ENCODE assay signal across 8 cellular contexts in the genomic region with DNA sequence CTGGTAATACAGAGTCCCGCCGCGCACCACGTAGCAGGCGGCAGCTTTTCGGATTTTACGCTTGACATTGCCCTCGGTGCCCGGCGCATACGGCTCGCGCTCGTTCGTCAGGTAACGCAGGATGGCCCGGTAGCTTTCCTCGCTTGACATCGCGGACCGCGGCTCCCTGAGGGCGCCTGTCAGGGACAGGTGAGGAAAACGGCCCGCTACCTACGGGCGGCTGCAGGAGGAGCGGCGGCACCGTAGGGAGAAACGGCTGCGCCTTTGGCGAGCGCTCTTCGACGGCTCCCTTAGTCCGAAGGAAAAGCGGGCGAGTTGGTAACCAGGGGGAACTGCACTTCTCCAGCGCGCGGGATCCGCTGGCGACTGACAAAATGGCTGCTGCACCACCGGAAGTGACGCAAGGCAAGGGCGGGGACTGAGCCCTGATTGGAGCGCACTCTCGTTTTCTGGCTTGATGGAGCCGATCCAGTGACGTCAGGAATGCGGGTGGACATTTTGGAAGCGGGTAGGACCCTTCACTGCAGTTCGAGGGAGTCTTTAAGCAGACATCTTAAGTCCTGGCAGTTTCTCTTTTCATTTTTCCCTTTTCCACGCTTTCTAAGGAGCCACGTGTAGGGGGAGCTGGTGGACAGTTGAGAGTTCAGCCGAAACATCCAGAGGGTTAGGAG. TPM values are rescaled to one million over a fixed set of nuclear protein-coding genes. Genes with fewer than 3 reads are reported as not detected.
A peak's percentile ranks its signal among the peaks of the same experiment; 100 is the strongest.
DNase-seq lines count a peak whose midpoint lies in the region; ATAC-seq and TF ChIP-seq lines count a peak whose summit lies in the region.

A gene with protein sequence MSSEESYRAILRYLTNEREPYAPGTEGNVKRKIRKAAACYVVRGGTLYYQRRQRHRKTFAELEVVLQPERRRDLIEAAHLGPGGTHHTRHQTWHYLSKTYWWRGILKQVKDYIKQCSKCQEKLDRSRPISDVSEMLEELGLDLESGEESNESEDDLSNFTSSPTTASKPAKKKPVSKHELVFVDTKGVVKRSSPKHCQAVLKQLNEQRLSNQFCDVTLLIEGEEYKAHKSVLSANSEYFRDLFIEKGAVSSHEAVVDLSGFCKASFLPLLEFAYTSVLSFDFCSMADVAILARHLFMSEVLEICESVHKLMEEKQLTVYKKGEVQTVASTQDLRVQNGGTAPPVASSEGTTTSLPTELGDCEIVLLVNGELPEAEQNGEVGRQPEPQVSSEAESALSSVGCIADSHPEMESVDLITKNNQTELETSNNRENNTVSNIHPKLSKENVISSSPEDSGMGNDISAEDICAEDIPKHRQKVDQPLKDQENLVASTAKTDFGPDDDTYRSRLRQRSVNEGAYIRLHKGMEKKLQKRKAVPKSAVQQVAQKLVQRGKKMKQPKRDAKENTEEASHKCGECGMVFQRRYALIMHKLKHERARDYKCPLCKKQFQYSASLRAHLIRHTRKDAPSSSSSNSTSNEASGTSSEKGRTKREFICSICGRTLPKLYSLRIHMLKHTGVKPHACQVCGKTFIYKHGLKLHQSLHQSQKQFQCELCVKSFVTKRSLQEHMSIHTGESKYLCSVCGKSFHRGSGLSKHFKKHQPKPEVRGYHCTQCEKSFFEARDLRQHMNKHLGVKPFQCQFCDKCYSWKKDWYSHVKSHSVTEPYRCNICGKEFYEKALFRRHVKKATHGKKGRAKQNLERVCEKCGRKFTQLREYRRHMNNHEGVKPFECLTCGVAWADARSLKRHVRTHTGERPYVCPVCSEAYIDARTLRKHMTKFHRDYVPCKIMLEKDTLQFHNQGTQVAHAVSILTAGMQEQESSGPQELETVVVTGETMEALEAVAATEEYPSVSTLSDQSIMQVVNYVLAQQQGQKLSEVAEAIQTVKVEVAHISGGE (minus strand): TSS at position 368 of the 671 bp plus-strand sequence. CDS start 218 bp downstream, at position 150.

- peak within 1 kb of the TSS; percentile 96 for H3K4me3 Mint-ChIP-seq in activated naive CD4-positive, alpha-beta T cell treated with anti-CD3 and anti-CD28 coated beads, Interleukin-2, amount 50 U/mL, for 24 hours
- H3K4me3 Mint-ChIP-seq in progenitor cell of endocrine pancreas (ENCODE audit: low read depth), result peak within 1 kb of the TSS; percentile 95

- H3K27me3 ChIP-seq in OCI-LY3 (ENCODE audit: low read depth, low read length) (no peaks in the 10 kb centered on the region), uterus (no peaks in the 10 kb centered on the region)

- H3K27me3 Mint-ChIP-seq in activated naive CD4-positive, alpha-beta T cell treated with anti-CD3 and anti-CD28 coated beads, Interleukin-2, amount 50 U/mL, for 24 hours, result no peaks in the 10 kb centered on the region
- H3K27me3 Mint-ChIP-seq in progenitor cell of endocrine pancreas, result no peaks in the 10 kb centered on the region

- intact Hi-C loops in Right ventricle myocardium superior (cut with DNase I) (loop anchor here (10.0 kb wide), 1 partner anchor 102 kb away; a partner anchor contains a TSS), uterus (cut with DNase I; ENCODE audit: low total_unique reads) (loop anchor here (10.0 kb wide), 1 partner anchor 102 kb away; a partner anchor contains a TSS)

- H3K9me3 ChIP-seq in OCI-LY3 (ENCODE audit: insufficient read depth, low read length), result no peaks in the 10 kb centered on the region
- H3K9me3 ChIP-seq in uterus, result no peaks in the 10 kb centered on the region

- H3K4me1 Mint-ChIP-seq in activated naive CD4-positive, alpha-beta T cell treated with anti-CD3 and anti-CD28 coated beads, Interleukin-2, amount 50 U/mL, for 24 hours, result peaks cover 50% of the 10 kb centered on the region
- H3K4me1 Mint-ChIP-seq in progenitor cell of endocrine pancreas (ENCODE audit: low read depth), result peaks cover 14% of the 10 kb centered on the region

- TF ChIP-seq CTCF in HFF-Myc (IDR thresholded peaks at IDR 0.05; ENCODE audit: low read depth, low read length, missing control alignments) (peak; percentile 66), OCI-LY3 (IDR thresholded peaks at IDR 0.05; ENCODE audit: low read depth, low read length) (peak; percentile 18; the same call in 1 of the 2 replicates), progenitor cell of endocrine pancreas (IDR thresholded peaks at IDR 0.05; ENCODE audit: unreplicated experiment) (peak; percentile 59), uterus (IDR thresholded peaks at IDR 0.05) (peak; percentile 49 to 68 (median 58))

- DNase-seq in HFF-Myc (ENCODE audit: extremely low read depth, low read depth), result peak; percentile 100
- DNase-seq in Right ventricle myocardium superior, result peak; percentile 100
- DNase-seq in progenitor cell of endocrine pancreas (ENCODE audit: low spot score, unreplicated experiment), result peak; percentile 99
- peak; percentile 100 for DNase-seq in uterus
- no peak for DNase-seq in DMS53 treated with DMSO at 0.1 percent for 48 hours (lab: John Stamatoyannopoulos, UW; ENCODE audit: unreplicated experiment)

- H3K79me2 ChIP-seq in OCI-LY3 (ENCODE audit: low read length), result peaks cover 68% of the 10 kb centered on the region

- H3K27ac ChIP-seq in OCI-LY3 (ENCODE audit: low read length) (peak within 1 kb of the TSS; percentile 85), uterus (peak within 1 kb of the TSS; percentile 92 to 99)

- peaks cover 31% of the 10 kb centered on the region for H4K20me1 ChIP-seq in OCI-LY3 (ENCODE audit: insufficient read depth, low read length)

- H3K4me1 ChIP-seq in OCI-LY3 (ENCODE audit: low read length) (peaks cover 27% of the 10 kb centered on the region), uterus (peaks cover 0 to 7% of the 10 kb centered on the region in 2 donors)

- H3K4me2 ChIP-seq in OCI-LY3 (ENCODE audit: low read length), result peak within 1 kb of the TSS; percentile 86

- ATAC-seq in Right ventricle myocardium superior (ENCODE audit: poor library complexity), result peak; percentile 92

- H3K4me3 ChIP-seq in GM08714 (ENCODE audit: low read length), result peak within 1 kb of the TSS; percentile 97
- peak within 1 kb of the TSS; percentile 100 for H3K4me3 ChIP-seq in HFF-Myc (replicated peaks; ENCODE audit: low read depth, low read length)
- peak within 1 kb of the TSS; percentile 87 for H3K4me3 ChIP-seq in OCI-LY3 (ENCODE audit: low read length)
- peak within 1 kb of the TSS; percentile 93 to 95 for H3K4me3 ChIP-seq in uterus

- peak within 1 kb of the TSS; percentile 72 for H2AFZ ChIP-seq in OCI-LY3 (ENCODE audit: low read depth, low read length)

- H3K36me3 ChIP-seq in OCI-LY3 (replicated peaks; ENCODE audit: low read depth, low read length), result peaks cover 20% of the 10 kb centered on the region
- H3K36me3 ChIP-seq in uterus, result no peaks in the 10 kb centered on the region

- H3K9me3 Mint-ChIP-seq in activated naive CD4-positive, alpha-beta T cell treated with anti-CD3 and anti-CD28 coated beads, Interleukin-2, amount 50 U/mL, for 24 hours, result no peaks in the 10 kb centered on the region
- H3K9me3 Mint-ChIP-seq in progenitor cell of endocrine pancreas (ENCODE audit: low read depth), result no peaks in the 10 kb centered on the region

- peak within 1 kb of the TSS; percentile 96 for H3K27ac Mint-ChIP-seq in activated naive CD4-positive, alpha-beta T cell treated with anti-CD3 and anti-CD28 coated beads, Interleukin-2, amount 50 U/mL, for 24 hours
- H3K27ac Mint-ChIP-seq in progenitor cell of endocrine pancreas, result peak within 1 kb of the TSS; percentile 98

- peak; percentile 83 to 92 for TF ChIP-seq POLR2A in uterus (IDR thresholded peaks at IDR 0.05)

- H3K36me3 Mint-ChIP-seq in activated naive CD4-positive, alpha-beta T cell treated with anti-CD3 and anti-CD28 coated beads, Interleukin-2, amount 50 U/mL, for 24 hours, result peaks cover 16% of the 10 kb centered on the region
- peaks cover 17% of the 10 kb centered on the region for H3K36me3 Mint-ChIP-seq in progenitor cell of endocrine pancreas (ENCODE audit: insufficient read depth)

- peak within 1 kb of the TSS; percentile 96 for H3K9ac ChIP-seq in OCI-LY3 (ENCODE audit: low read length)

RNA-seq across cellular contexts. Expression of the gene that starts here (rescaled TPM):
- total RNA-seq in Right ventricle myocardium superior, result 9.8 TPM
- total RNA-seq in progenitor cell of endocrine pancreas, result 17.8 and 18.8 TPM in 2 replicates
- total RNA-seq in uterus, result 10 to 100 TPM; 16.1 to 42.0 (median 25.7) TPM
